1 cellular context compared by ENCODE assay signal in genomic region chr5:176543428-176544182, GRCh38.
TF ChIP-seq lines count a peak whose summit lies in the region.

No MANE protein-coding gene starts in this region.

TF ChIP-seq in HepG2, 621 proteins besides CTCF, POLR2A, EP300 and RAD21 (continued from another document and continues in another):
- peak; percentile 6; the same call in 1 of the 2 replicates for TF ChIP-seq ARID5B (CRISPR knock-in tag; IDR thresholded peaks at IDR 0.05)
- TF ChIP-seq IKZF5 (CRISPR knock-in tag; IDR thresholded peaks at IDR 0.05) = 0 out of 2 replicates have a peak, but pooled peaks have one; percentile 23
- TF ChIP-seq KDM5B (CRISPR knock-in tag; IDR thresholded peaks at IDR 0.05; ENCODE audit: borderline replicate concordance) = peak; percentile 74; the same call in 1 of the 2 replicates
- peak; percentile 46; the same call in 1 of the 2 replicates for TF ChIP-seq ZNF776 (CRISPR knock-in tag; IDR thresholded peaks at IDR 0.05)
- TF ChIP-seq ARID4A (CRISPR knock-in tag; IDR thresholded peaks at IDR 0.05; ENCODE audit: borderline replicate concordance) = peak; percentile 41; the same call in 1 of the 2 replicates
- TF ChIP-seq POLR2G (IDR thresholded peaks at IDR 0.05; ENCODE audit: low read depth, low read length) = 0 out of 2 replicates have a peak, but pooled peaks have one; percentile 33
- TF ChIP-seq SIN3A (IDR thresholded peaks at IDR 0.05; ENCODE audit: borderline replicate concordance, low read depth, low read length) = 0 out of 2 replicates have a peak, but pooled peaks have one; percentile 30
- TF ChIP-seq GABPB1 (CRISPR knock-in tag; IDR thresholded peaks at IDR 0.05) = peak; percentile 16; the same call in 1 of the 2 replicates
- peak; percentile 19; the same call in 1 of the 2 replicates for TF ChIP-seq SP4 (CRISPR knock-in tag; IDR thresholded peaks at IDR 0.05)
- peak; percentile 42; the same call in 1 of the 2 replicates for TF ChIP-seq HDAC1 (CRISPR knock-in tag; IDR thresholded peaks at IDR 0.05)
- 0 out of 2 replicates have a peak, but pooled peaks have one; percentile 7 for TF ChIP-seq ZNF629 (CRISPR knock-in tag; conservative IDR thresholded peaks at IDR 0.05)
- TF ChIP-seq RBM39 (IDR thresholded peaks at IDR 0.05; ENCODE audit: low read depth, low read length, poor library complexity, severe bottlenecking) = no peak
- TF ChIP-seq TBX3 (IDR thresholded peaks at IDR 0.05; ENCODE audit: borderline replicate concordance) = no peak
- no peak for TF ChIP-seq CSRNP1 (CRISPR knock-in tag; IDR thresholded peaks at IDR 0.05)
- TF ChIP-seq ZFX (CRISPR knock-in tag; IDR thresholded peaks at IDR 0.05; ENCODE audit: low read depth) = peak; percentile 59
- peak; percentile 60; the same call in 1 of the 2 replicates for TF ChIP-seq YEATS4 (CRISPR knock-in tag; IDR thresholded peaks at IDR 0.05; ENCODE audit: borderline replicate concordance)
- no peak for TF ChIP-seq ETV5 (CRISPR knock-in tag; IDR thresholded peaks at IDR 0.05; ENCODE audit: borderline replicate concordance)
- TF ChIP-seq CAMTA2 (CRISPR knock-in tag; IDR thresholded peaks at IDR 0.05; ENCODE audit: borderline replicate concordance) = peak; percentile 63; the same call in 1 of the 2 replicates
- TF ChIP-seq ZNF230 (CRISPR knock-in tag; IDR thresholded peaks at IDR 0.05) = 0 out of 2 replicates have a peak, but pooled peaks have one; percentile 38
- TF ChIP-seq ZNF546 (CRISPR knock-in tag; conservative IDR thresholded peaks at IDR 0.05) = 0 out of 2 replicates have a peak, but pooled peaks have one; percentile 11
- TF ChIP-seq AGO2 (optimal IDR thresholded peaks at IDR 0.05; ENCODE audit: low read depth, low read length) = peak; percentile 37
- peak; percentile 30; the same call in 1 of the 2 replicates for TF ChIP-seq HIVEP1 (CRISPR knock-in tag; IDR thresholded peaks at IDR 0.05)
- peak; percentile 29; the same call in 1 of the 2 replicates for TF ChIP-seq NRL (CRISPR knock-in tag; IDR thresholded peaks at IDR 0.05; ENCODE audit: borderline replicate concordance)
- TF ChIP-seq TBX2 (CRISPR knock-in tag; IDR thresholded peaks at IDR 0.05; ENCODE audit: borderline replicate concordance) = peak; percentile 17; the same call in 1 of the 2 replicates
- no peak for TF ChIP-seq SOX6 (IDR thresholded peaks at IDR 0.05)
- 0 out of 2 replicates have a peak, but pooled peaks have one; percentile 27 for TF ChIP-seq SOX6 (CRISPR knock-in tag; IDR thresholded peaks at IDR 0.05)
- TF ChIP-seq ZNF687 (CRISPR knock-in tag; IDR thresholded peaks at IDR 0.05) = peak; percentile 74
- TF ChIP-seq ZFP91 (CRISPR knock-in tag; IDR thresholded peaks at IDR 0.05; ENCODE audit: borderline replicate concordance) = peak; percentile 49
- no peak; the same call in 1 of the 2 replicates for TF ChIP-seq WIZ (CRISPR knock-in tag; IDR thresholded peaks at IDR 0.05)
- TF ChIP-seq ZNF574 (CRISPR knock-in tag; IDR thresholded peaks at IDR 0.05) = peak; percentile 10; the same call in 1 of the 2 replicates
- TF ChIP-seq SAP130 (CRISPR knock-in tag; IDR thresholded peaks at IDR 0.05; ENCODE audit: low read depth) = peak; percentile 39
- no peak; the same call in 1 of the 2 replicates for TF ChIP-seq HIC2 (CRISPR knock-in tag; IDR thresholded peaks at IDR 0.05; ENCODE audit: low read depth)
